10 cellular contexts compared by ENCODE assay signal in genomic region chr7:11212816-11213215, GRCh38.
A peak's percentile ranks its signal among the peaks of the same experiment; 100 is the strongest.
DNase-seq lines count a peak whose midpoint lies in the region; FAIRE-seq and TF ChIP-seq lines count a peak whose summit lies in the region.
"Had no signal": no experiment of that assay in that cellular context is flagged by ENCODE, and none has a peak within 500 bp of the region (broad histone marks: within the 10 kb centered on the region; RNA-seq: fewer than 3 reads in every experiment).

No MANE protein-coding gene starts in this region.

- H3K36me3 ChIP-seq in bronchial epithelial cell (ENCODE audit: control insufficient read depth, insufficient read depth, low read length) = no peaks in the 10 kb centered on the region
- H3K36me3 ChIP-seq in mesendoderm (ENCODE audit: control insufficient read depth, insufficient read depth, low read length) = no peaks in the 10 kb centered on the region
- H3K36me3 ChIP-seq: brain microvascular endothelial cell had no signal

- DNase-seq in COLO829 (ENCODE audit: low spot score) = peak; percentile 35
- peak; percentile 94 for DNase-seq in LNCaP clone FGC (ENCODE audit: low read depth)
- DNase-seq in bronchial epithelial cell (ENCODE audit: low read depth) = peak; percentile 49
- DNase-seq in mesendoderm = peak; percentile 14
- no peak for DNase-seq in ACHN
- no peak for DNase-seq in NCI-H2107 (lab: John Stamatoyannopoulos, UW)
- no peak for DNase-seq in amniotic stem cell (lab: John Stamatoyannopoulos, UW)
- DNase-seq in SHP77 treated with DMSO at 0.1 percent for 48 hours (lab: John Stamatoyannopoulos, UW) = no peak
- DNase-seq: activated effector memory CD4-positive, alpha-beta T cell treated with Interleukin-2 at 50 U/mL for 16 hours had no signal

- in situ Hi-C loops in ACHN (cut with HindIII; ENCODE audit: low pct_ligation_motif_present, low pct_unique_long_range_greater_than_20kb, low sequenced_read_pairs) = no loop called here

- H2BK120ac ChIP-seq in mesendoderm (ENCODE audit: low read depth, low read length) = no peak overlapping the region

- H3K27me3 ChIP-seq in bronchial epithelial cell (ENCODE audit: control insufficient read depth, insufficient read depth, low read length) (no peaks in the 10 kb centered on the region), mesendoderm (ENCODE audit: insufficient read depth, low read length, poor library complexity) (no peaks in the 10 kb centered on the region)
- H3K27me3 ChIP-seq: brain microvascular endothelial cell had no signal

- no peak overlapping the region for H3K4ac ChIP-seq in mesendoderm (ENCODE audit: low read depth, low read length)

- no peak overlapping the region for H3K27ac ChIP-seq in mesendoderm (ENCODE audit: low read depth, low read length)
- H3K27ac ChIP-seq: brain microvascular endothelial cell had no signal

- H2BK15ac ChIP-seq in mesendoderm (replicated peaks; ENCODE audit: low read depth) = peak overlapping the region; percentile 7

- H4K8ac ChIP-seq in mesendoderm (ENCODE audit: low read depth, low read length) = no peak overlapping the region

- H2BK5ac ChIP-seq in mesendoderm (ENCODE audit: low read length) = no peak overlapping the region

- H3K79me2 ChIP-seq in mesendoderm (ENCODE audit: control insufficient read depth, insufficient read depth, low read length) = no peaks in the 10 kb centered on the region

- H3K4me1 ChIP-seq in mesendoderm (ENCODE audit: control insufficient read depth, low read depth, low read length) = no peaks in the 10 kb centered on the region

- no peak overlapping the region for H3K23ac ChIP-seq in mesendoderm (ENCODE audit: low read length)

- H3K4me2 ChIP-seq in mesendoderm (ENCODE audit: low read length) = no peak overlapping the region

- H3K56ac ChIP-seq in mesendoderm (ENCODE audit: low read length) = no peak overlapping the region

- no peak overlapping the region for H4K5ac ChIP-seq in mesendoderm (ENCODE audit: low read length)

- no peak for TF ChIP-seq CTCF in LNCaP clone FGC (IDR thresholded peaks at IDR 0.05; ENCODE audit: control insufficient read depth, extremely low read depth, insufficient read depth)
- TF ChIP-seq CTCF in bronchial epithelial cell (IDR thresholded peaks at IDR 0.05; ENCODE audit: insufficient read depth, low read length, severe bottlenecking) = no peak

- no peak overlapping the region for H3K18ac ChIP-seq in mesendoderm (ENCODE audit: low read length)

- no peak overlapping the region for H3K4me3 ChIP-seq in LNCaP clone FGC (ENCODE audit: low read depth, low read length)
- no peak overlapping the region for H3K4me3 ChIP-seq in bronchial epithelial cell (ENCODE audit: low read depth, low read length)
- H3K4me3 ChIP-seq in mesendoderm (ENCODE audit: low read length) = no peak overlapping the region

- H3K79me1 ChIP-seq in mesendoderm (ENCODE audit: low read length) = no peaks in the 10 kb centered on the region

- H3K9ac ChIP-seq in mesendoderm (ENCODE audit: low read length) = no peak overlapping the region

- H2AK5ac ChIP-seq in mesendoderm (ENCODE audit: low read length) = no peak overlapping the region

- no CpG with 5 or more reads among the region's 1 CpG for WGBS in mesendoderm (ENCODE audit: extremely low coverage, insufficient coverage, low lambda C conversion rate)

- FAIRE-seq in bronchial epithelial cell (lab: Jason Lieb, UNC) = no peak

Comparison
In these comparisons a context has a peak if more than half of its experiments do, and no peak if none do; other contexts are left out.
1. DNase-seq: peak in COLO829 (single experiment), LNCaP clone FGC (single experiment), bronchial epithelial cell (single experiment) and mesendoderm (single experiment); none in ACHN (single experiment), NCI-H2107 (single experiment), amniotic stem cell (single experiment) and SHP77 treated with DMSO at 0.1 percent for 48 hours (single experiment).